In the genomic region with DNA sequence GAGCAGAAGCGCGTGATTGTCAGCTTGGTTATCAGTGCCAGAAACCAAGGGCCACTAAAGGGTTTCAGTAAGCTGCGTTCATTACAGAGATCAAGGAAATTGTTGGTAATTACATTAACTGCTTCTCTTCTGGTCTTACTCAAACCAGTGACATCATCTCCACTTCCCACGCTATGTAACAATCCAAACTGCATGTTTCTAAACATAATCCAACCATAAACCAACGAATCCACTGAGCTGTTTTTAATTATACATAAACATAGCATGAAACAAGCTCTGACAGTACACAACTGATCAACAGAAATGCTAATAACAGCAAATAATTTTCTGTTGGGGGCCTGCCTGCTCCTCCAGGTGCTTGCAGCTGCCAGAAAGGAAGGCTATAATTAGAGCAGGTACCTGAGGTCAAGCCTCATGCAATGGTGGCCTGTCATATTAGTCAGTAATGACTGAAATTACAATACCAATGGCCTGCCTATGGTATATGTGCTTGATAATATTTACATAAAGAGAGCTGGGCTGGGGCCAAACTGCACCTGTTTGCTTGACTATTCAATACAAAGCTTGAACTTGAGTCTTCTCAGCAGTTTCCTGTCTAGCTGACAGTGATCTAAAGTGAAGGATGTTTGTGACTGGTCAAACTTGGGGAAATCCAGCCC, we compare ENCODE assay signal across 8 cellular contexts. TPM values are rescaled to one million over a fixed set of nuclear protein-coding genes. Genes with fewer than 3 reads are reported as not detected.
A peak's percentile ranks its signal among the peaks of the same experiment; 100 is the strongest.
DNase-seq lines count a peak whose midpoint lies in the region; ATAC-seq and TF ChIP-seq lines count a peak whose summit lies in the region.

No MANE protein-coding gene starts in this region.

- H3K9me3 ChIP-seq in CD4-positive, CD25-positive, alpha-beta regulatory T cell (ENCODE audit: control insufficient read depth in 2 of 2, low read length in 2 of 2), result no peaks in the 10 kb centered on the region
- no peaks in the 10 kb centered on the region for H3K9me3 ChIP-seq in gastroesophageal sphincter

- H3K36me3 Mint-ChIP-seq in CD4-positive, CD25-positive, alpha-beta regulatory T cell, result peaks cover 17% of the 10 kb centered on the region
- H3K36me3 Mint-ChIP-seq in activated T-cell treated with anti-CD3 and anti-CD28 coated beads, Interleukin-2, amount 50 U/mL, for 72 hours (ENCODE audit: insufficient read depth in 2 of 2), result peaks cover 0 to 5% of the 10 kb centered on the region in 2 donors

- H3K27me3 ChIP-seq in CD4-positive, CD25-positive, alpha-beta regulatory T cell (ENCODE audit: control insufficient read depth, insufficient read depth, low read length), result no peaks in the 10 kb centered on the region
- H3K27me3 ChIP-seq in gastroesophageal sphincter, result no peaks in the 10 kb centered on the region

- DNase-seq in CD4-positive, CD25-positive, alpha-beta regulatory T cell, result peak in 2 of 3 donors; percentile 40 to 81
- DNase-seq in NCI-H2227 treated with DMSO at 0.1 percent for 48 hours (lab: John Stamatoyannopoulos, UW) (peak; percentile 46), sciatic nerve (ENCODE audit: low spot score) (no peak), OCI-M2 (lab: John Stamatoyannopoulos, UW; ENCODE audit: unreplicated experiment) (no peak)
- DNase-seq in activated T-cell treated with anti-CD3 and anti-CD28 coated beads, Interleukin-2, amount 50 U/mL, for 72 hours, result peak; percentile 33 to 60

- no peak for TF ChIP-seq POLR2A in gastroesophageal sphincter (IDR thresholded peaks at IDR 0.05)

- H3K27ac Mint-ChIP-seq in CD4-positive, CD25-positive, alpha-beta regulatory T cell, result peak overlapping the region; percentile 87 to 98 (median 94)
- peak overlapping the region; percentile 97 for H3K27ac Mint-ChIP-seq in activated T-cell treated with anti-CD3 and anti-CD28 coated beads, Interleukin-2, amount 50 U/mL, for 72 hours

- intact Hi-C loops in sciatic nerve (cut with DNase I), result no loop called here

- H3K4me3 Mint-ChIP-seq in CD4-positive, CD25-positive, alpha-beta regulatory T cell, result peak overlapping the region; percentile 45 to 93 (median 84)
- H3K4me3 Mint-ChIP-seq in activated T-cell treated with anti-CD3 and anti-CD28 coated beads, Interleukin-2, amount 50 U/mL, for 72 hours, result peak overlapping the region; percentile 72 to 90

- ATAC-seq in CD4-positive, CD25-positive, alpha-beta regulatory T cell (ENCODE audit: low read depth in 2 of 2), result peak; percentile 80 to 86
- ATAC-seq in GM18909 (IDR thresholded peaks at IDR 0.05; ENCODE audit: poor library complexity, unreplicated experiment), result peak; percentile 95
- peak; percentile 82 for ATAC-seq in HG03060 (IDR thresholded peaks at IDR 0.05; ENCODE audit: low read depth, unreplicated experiment)
- peak; percentile 89 to 92 for ATAC-seq in activated T-cell treated with anti-CD3 and anti-CD28 coated beads, Interleukin-2, amount 50 U/mL, for 72 hours (replicated peaks in 1 of 2)
- no peak for ATAC-seq in gastroesophageal sphincter
- ATAC-seq in sciatic nerve, result peak; percentile 51

- peaks cover 10% of the 10 kb centered on the region for H3K36me3 ChIP-seq in CD4-positive, CD25-positive, alpha-beta regulatory T cell (ENCODE audit: control insufficient read depth, insufficient read depth, low read length)
- peaks cover 0 to 10% of the 10 kb centered on the region in 2 donors for H3K36me3 ChIP-seq in gastroesophageal sphincter

- WGBS in gastroesophageal sphincter (ENCODE audit: low coverage in 1 of 2), 2 donors, result 21 to 29% methylated on average over 5 of the region's 5 CpGs

- peak overlapping the region; percentile 91 for H3K27ac ChIP-seq in CD4-positive, CD25-positive, alpha-beta regulatory T cell (ENCODE audit: insufficient read depth, low read length, poor library complexity, severe bottlenecking)
- peak overlapping the region; percentile 85 to 100 (median 91) for H3K27ac ChIP-seq in gastroesophageal sphincter

- no peak for TF ChIP-seq CTCF in gastroesophageal sphincter (IDR thresholded peaks at IDR 0.05)

- H3K4me1 ChIP-seq in CD4-positive, CD25-positive, alpha-beta regulatory T cell (ENCODE audit: control insufficient read depth, insufficient read depth, low read length, poor library complexity, severe bottlenecking), result peaks cover 54% of the 10 kb centered on the region
- peaks cover 17 to 47% (median 20%) of the 10 kb centered on the region in 3 donors for H3K4me1 ChIP-seq in gastroesophageal sphincter

- no peak for TF ChIP-seq EP300 in gastroesophageal sphincter (IDR thresholded peaks at IDR 0.05)

- no peaks in the 10 kb centered on the region for H3K27me3 Mint-ChIP-seq in CD4-positive, CD25-positive, alpha-beta regulatory T cell
- H3K27me3 Mint-ChIP-seq in activated T-cell treated with anti-CD3 and anti-CD28 coated beads, Interleukin-2, amount 50 U/mL, for 72 hours (ENCODE audit: low read depth), result no peaks in the 10 kb centered on the region

- peaks cover 48 to 75% (median 57%) of the 10 kb centered on the region in 4 donors for H3K4me1 Mint-ChIP-seq in CD4-positive, CD25-positive, alpha-beta regulatory T cell
- H3K4me1 Mint-ChIP-seq in activated T-cell treated with anti-CD3 and anti-CD28 coated beads, Interleukin-2, amount 50 U/mL, for 72 hours (ENCODE audit: low read depth), result peaks cover 43% of the 10 kb centered on the region

- H3K4me3 ChIP-seq in CD4-positive, CD25-positive, alpha-beta regulatory T cell (ENCODE audit: low read depth, low read length), result peak overlapping the region; percentile 82
- H3K4me3 ChIP-seq in gastroesophageal sphincter, result peak overlapping the region; percentile 48 to 77

- H3K9me3 Mint-ChIP-seq in CD4-positive, CD25-positive, alpha-beta regulatory T cell, result no peaks in the 10 kb centered on the region
- no peaks in the 10 kb centered on the region for H3K9me3 Mint-ChIP-seq in activated T-cell treated with anti-CD3 and anti-CD28 coated beads, Interleukin-2, amount 50 U/mL, for 72 hours

RNA-seq across cellular contexts. Expression of gene ILRUN, which starts 40.1 kb away (rescaled TPM):
- 89.6 TPM for total RNA-seq in CD4-positive, CD25-positive, alpha-beta regulatory T cell
- 10 to 100 TPM; 18.7 to 23.4 (median 22.9) TPM for polyA plus RNA-seq in CD4-positive, CD25-positive, alpha-beta regulatory T cell
- 10 to 100 TPM; 68.8 to 78.8 TPM for total RNA-seq in activated T-cell treated with anti-CD3 and anti-CD28 coated beads, Interleukin-2, amount 50 U/mL, for 72 hours
- total RNA-seq in gastroesophageal sphincter, result 100 to 1,000 TPM in 1 of 4 donors, 10 to 100 TPM in 3; 84.4 to 116 (median 96.6) TPM
- 58.6 TPM for total RNA-seq in sciatic nerve

Comparison
In these comparisons a context has a peak if more than half of its experiments do, and no peak if none do; other contexts are left out.
1. DNase-seq: peak in CD4-positive, CD25-positive, alpha-beta regulatory T cell (2 of 3), NCI-H2227 treated with DMSO at 0.1 percent for 48 hours (single experiment) and activated T-cell treated with anti-CD3 and anti-CD28 coated beads, Interleukin-2, amount 50 U/mL, for 72 hours (2 of 2); none in sciatic nerve (single experiment) and OCI-M2 (single experiment).